In the genomic region with DNA sequence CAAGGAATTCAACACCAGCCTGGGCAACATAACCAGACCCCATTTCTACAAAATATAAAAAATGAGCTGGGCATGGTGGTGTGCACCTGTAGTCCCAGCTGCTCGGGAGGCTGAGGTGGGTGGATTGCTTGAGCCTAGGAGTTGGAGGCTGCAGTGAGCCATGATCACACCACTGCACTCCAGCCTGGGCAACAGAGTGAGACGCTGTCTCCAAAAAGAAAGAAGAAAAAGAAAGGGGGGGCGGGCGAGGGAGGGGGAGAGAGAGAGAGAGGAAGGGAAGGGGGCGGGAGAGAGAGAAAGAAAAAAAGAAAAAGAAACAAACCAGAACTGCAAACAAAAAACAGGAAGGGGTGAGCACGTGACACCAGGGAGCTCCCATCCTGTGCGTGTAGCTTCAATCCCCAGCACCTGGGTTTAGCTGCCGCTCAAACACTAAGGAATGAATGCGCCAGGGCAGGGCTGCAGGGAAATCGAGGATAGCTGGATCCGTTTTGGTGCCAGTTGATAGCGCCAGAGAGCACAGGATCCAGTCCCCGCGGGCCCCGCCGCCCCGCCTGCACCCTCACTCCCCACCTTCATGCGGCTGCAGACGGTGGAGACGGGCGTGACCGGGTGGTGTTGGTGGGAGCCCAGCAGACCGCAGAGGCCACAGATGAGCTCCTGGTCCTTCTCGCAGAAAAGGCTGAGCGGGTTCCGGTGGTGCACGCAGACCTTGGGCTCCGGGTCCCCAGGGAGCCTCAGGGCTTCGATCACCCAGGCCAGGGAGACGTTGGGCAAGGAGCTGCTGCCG, we compare ENCODE assay signal across 14 cellular contexts. TPM values are rescaled to one million over a fixed set of nuclear protein-coding genes. Genes with fewer than 3 reads are reported as not detected.
DNase-seq lines count a peak whose midpoint lies in the region; ATAC-seq and TF ChIP-seq lines count a peak whose summit lies in the region.
"Not testable (repeated sequence)": the region's sequence is repeated elsewhere in the genome, so short reads cannot be mapped to it uniquely, and the experiment has no call there.
"Had no signal": no experiment of that assay in that cellular context is flagged by ENCODE, and none has a peak within 500 bp of the region (broad histone marks: within the 10 kb centered on the region; RNA-seq: fewer than 3 reads in every experiment).

No MANE protein-coding gene starts in this region.

- peak; percentile 90 for ATAC-seq in CD4-positive, alpha-beta T cell (ENCODE audit: poor library complexity)
- ATAC-seq in GM18909 (IDR thresholded peaks at IDR 0.05; ENCODE audit: poor library complexity, unreplicated experiment), result peak; percentile 55
- ATAC-seq in GM21576 (IDR thresholded peaks at IDR 0.05; ENCODE audit: unreplicated experiment), result peak; percentile 49
- ATAC-seq in HG02973 (IDR thresholded peaks at IDR 0.05; ENCODE audit: unreplicated experiment), result peak; percentile 61
- ATAC-seq in T-helper 17 cell, result peak; percentile 78
- ATAC-seq in activated naive CD8-positive, alpha-beta T cell treated with anti-CD3 and anti-CD28 coated beads, Interleukin-2, amount 10 ng/mL, durations not matched to agents 7 days and 5 days (ENCODE audit: low read depth), result peak; percentile 88
- ATAC-seq in left lobe of liver, result peak; percentile 41
- ATAC-seq in stimulated activated memory B cell treated with anti-CD40 and anti-IgM and Interleukin-4, amounts not matched to agents 10 μg/mL and 1 μg/mL and 100 μg/mL, for 72 hours, result peak; percentile 74

- not testable (repeated sequence) for H3K9me3 ChIP-seq in CD4-positive, alpha-beta T cell (ENCODE audit: control insufficient read depth, low read length); T-helper 17 cell (ENCODE audit: control insufficient read depth, low read length, poor library complexity, severe bottlenecking)

- H3K27ac ChIP-seq in CD4-positive, alpha-beta T cell (ENCODE audit: low read depth, low read length), result not testable (repeated sequence)

- not testable (repeated sequence) for H3K4me1 Mint-ChIP-seq in CD4-positive, alpha-beta T cell (ENCODE audit: low read depth); T-helper 17 cell; activated naive CD8-positive, alpha-beta T cell treated with anti-CD3 and anti-CD28 coated beads, Interleukin-2, amount 10 ng/mL, durations not matched to agents 7 days and 5 days; stimulated activated memory B cell treated with anti-CD40 and anti-IgM and Interleukin-4, amounts not matched to agents 10 μg/mL and 1 μg/mL and 100 μg/mL, for 72 hours

- not testable (repeated sequence) for H3K36me3 Mint-ChIP-seq in CD4-positive, alpha-beta T cell (ENCODE audit: low read depth); T-helper 17 cell (ENCODE audit: low read depth); activated naive CD8-positive, alpha-beta T cell treated with anti-CD3 and anti-CD28 coated beads, Interleukin-2, amount 10 ng/mL, durations not matched to agents 7 days and 5 days; stimulated activated memory B cell treated with anti-CD40 and anti-IgM and Interleukin-4, amounts not matched to agents 10 μg/mL and 1 μg/mL and 100 μg/mL, for 72 hours

- not testable (repeated sequence) for DNase-seq in CD4-positive, alpha-beta T cell; T-helper 17 cell; activated naive CD8-positive, alpha-beta T cell treated with anti-CD3 and anti-CD28 coated beads, Interleukin-2, amount 10 ng/mL, durations not matched to agents 7 days and 5 days; left lobe of liver (ENCODE audit: low spot score)

- not testable (repeated sequence) for H3K4me3 Mint-ChIP-seq in CD4-positive, alpha-beta T cell; T-helper 17 cell; activated naive CD8-positive, alpha-beta T cell treated with anti-CD3 and anti-CD28 coated beads, Interleukin-2, amount 10 ng/mL, durations not matched to agents 7 days and 5 days; stimulated activated memory B cell treated with anti-CD40 and anti-IgM and Interleukin-4, amounts not matched to agents 10 μg/mL and 1 μg/mL and 100 μg/mL, for 72 hours

- H3K27me3 Mint-ChIP-seq in CD4-positive, alpha-beta T cell; T-helper 17 cell; activated naive CD8-positive, alpha-beta T cell treated with anti-CD3 and anti-CD28 coated beads, Interleukin-2, amount 10 ng/mL, durations not matched to agents 7 days and 5 days; stimulated activated memory B cell treated with anti-CD40 and anti-IgM and Interleukin-4, amounts not matched to agents 10 μg/mL and 1 μg/mL and 100 μg/mL, for 72 hours: not testable (repeated sequence)

- POLR2A ChIA-PET in CD4-positive, alpha-beta T cell (lab: Charles Lee); activated naive CD8-positive, alpha-beta T cell treated with anti-CD3 and anti-CD28 coated beads, Interleukin-2, amount 10 ng/mL, durations not matched to agents 7 days and 5 days (lab: Charles Lee): not testable (repeated sequence)

- not testable (repeated sequence) for H3K27me3 ChIP-seq in CD4-positive, alpha-beta T cell (ENCODE audit: control insufficient read depth, insufficient read depth, low read length)

- CTCF ChIA-PET in CD4-positive, alpha-beta T cell (lab: Charles Lee), result not testable (repeated sequence)

- not testable (repeated sequence) for H3K9me3 Mint-ChIP-seq in CD4-positive, alpha-beta T cell; activated naive CD8-positive, alpha-beta T cell treated with anti-CD3 and anti-CD28 coated beads, Interleukin-2, amount 10 ng/mL, durations not matched to agents 7 days and 5 days; stimulated activated memory B cell treated with anti-CD40 and anti-IgM and Interleukin-4, amounts not matched to agents 10 μg/mL and 1 μg/mL and 100 μg/mL, for 72 hours

- not testable (repeated sequence) for H3K27ac Mint-ChIP-seq in CD4-positive, alpha-beta T cell; T-helper 17 cell; activated naive CD8-positive, alpha-beta T cell treated with anti-CD3 and anti-CD28 coated beads, Interleukin-2, amount 10 ng/mL, durations not matched to agents 7 days and 5 days; stimulated activated memory B cell treated with anti-CD40 and anti-IgM and Interleukin-4, amounts not matched to agents 10 μg/mL and 1 μg/mL and 100 μg/mL, for 72 hours

- not testable (repeated sequence) for TF ChIP-seq CTCF in CD4-positive, alpha-beta T cell (IDR thresholded peaks at IDR 0.05)

- intact Hi-C loops in CD4-positive, alpha-beta T cell (cut with DNase I, micrococcal nuclease), result not testable (repeated sequence)

RNA-seq across cellular contexts. Expression of a gene that starts 3.9 kb away (rescaled TPM):
- total RNA-seq in CD4-positive, alpha-beta T cell, result 1 to 10 TPM; 4.1 to 4.4 TPM
- total RNA-seq in T-helper 17 cell (1 to 10 TPM; 1.1 to 3.1 TPM), left lobe of liver (0.78 TPM)
- total RNA-seq in activated naive CD8-positive, alpha-beta T cell treated with anti-CD3 and anti-CD28 coated beads, Interleukin-2, amount 10 ng/mL, durations not matched to agents 7 days and 5 days, result 1 to 10 TPM; 1.6 to 2.5 TPM
- total RNA-seq: A172, frontal cortex, HT-29, M059J, SK-MEL-5, thoracic aorta had no signal

RNA-seq across cellular contexts. Expression of a gene that starts 40.5 kb away (rescaled TPM):
- total RNA-seq in CD4-positive, alpha-beta T cell, result 10 to 100 TPM; 66.2 to 67.9 TPM
- total RNA-seq in T-helper 17 cell (10 to 100 TPM; 58.8 to 63.0 TPM), left lobe of liver (16.8 TPM)
- 10 to 100 TPM; 58.2 to 60.9 TPM for total RNA-seq in activated naive CD8-positive, alpha-beta T cell treated with anti-CD3 and anti-CD28 coated beads, Interleukin-2, amount 10 ng/mL, durations not matched to agents 7 days and 5 days
